ENCODE assay signal across 11 cellular contexts in the genomic region with DNA sequence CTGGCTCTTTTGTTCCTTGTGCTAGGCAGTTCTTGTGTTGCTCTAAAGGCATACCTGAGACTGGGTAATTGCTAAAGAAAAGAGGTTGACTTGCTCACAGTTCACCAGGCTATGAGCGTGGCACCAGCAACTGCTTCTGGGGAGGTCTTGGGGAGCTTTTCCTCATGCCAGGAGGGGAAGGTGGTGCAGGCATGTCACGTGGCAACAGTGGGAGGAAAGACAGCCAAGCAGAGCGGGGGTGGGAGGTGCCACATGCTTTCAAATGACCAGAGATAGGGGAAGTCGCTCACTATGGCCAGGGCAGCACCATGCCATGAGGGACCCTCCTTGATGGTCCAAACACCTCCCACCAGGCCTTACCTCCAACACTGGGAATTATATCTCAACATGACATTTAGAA. TPM values are rescaled to one million over a fixed set of nuclear protein-coding genes. Genes with fewer than 3 reads are reported as not detected.
"Had no signal": no experiment of that assay in that cellular context is flagged by ENCODE, and none has a peak within 500 bp of the region (broad histone marks: within the 10 kb centered on the region; RNA-seq: fewer than 3 reads in every experiment).

No MANE protein-coding gene starts in this region.

- DNase-seq: GM23248, GOT3, HFFc6, KBM-7 had no signal

- H2AFZ ChIP-seq: GM23248 had no signal

- H3K36me3 ChIP-seq: HAP-1 had no signal

- H3K9ac ChIP-seq: GM23248 had no signal

- H3K27ac Mint-ChIP-seq: HFFc6, IgD-negative memory B cell had no signal

- H3K9me3 ChIP-seq: HAP-1 had no signal

- H3K4me1 ChIP-seq: HAP-1 had no signal

- ATAC-seq: HCT116, HepG2 had no signal

- H3K4me3 ChIP-seq: GM23248, HAP-1 had no signal

- H3K36me3 Mint-ChIP-seq: IgD-negative memory B cell had no signal

- H3K27ac ChIP-seq: GM23248, HL-60 had no signal

- H3K9me3 Mint-ChIP-seq: HFFc6, IgD-negative memory B cell had no signal

- H3K4me3 Mint-ChIP-seq: HFFc6, IgD-negative memory B cell had no signal

- FAIRE-seq: H54, HepG2 had no signal

- H3K4me1 Mint-ChIP-seq: IgD-negative memory B cell had no signal

RNA-seq across cellular contexts. Expression of gene MAGEB17, which starts 4.7 kb away (rescaled TPM):
- total RNA-seq: GM23248, HepG2, HFFc6, HT1080 had no signal
- polyA plus RNA-seq: GM23248, HepG2 had no signal

RNA-seq across cellular contexts. Expression of gene GRPR, which starts 48.6 kb away (rescaled TPM):
- total RNA-seq: GM23248, HT1080 had no signal
